23 cellular contexts compared by ENCODE assay signal in genomic region chr6:20571261-20571660, GRCh38.
"Had no signal": no experiment of that assay in that cellular context is flagged by ENCODE, and none has a peak within 500 bp of the region (broad histone marks: within the 10 kb centered on the region; RNA-seq: fewer than 3 reads in every experiment).

No MANE protein-coding gene starts in this region.

- ATAC-seq: activated T-helper 17 cell treated with anti-CD3 and anti-CD28 coated beads, Interleukin-2, amount 50 U/mL, for 72 hours; PC-3 had no signal

- FAIRE-seq: astrocyte, RCC 7860 had no signal

- H3K4me3 ChIP-seq: SK-N-MC had no signal

- H3K27ac Mint-ChIP-seq: activated CD4-positive, alpha-beta memory T cell treated with anti-CD3 and anti-CD28 coated beads, Interleukin-2, amount 10 ng/mL, durations not matched to agents 7 days and 5 days; activated CD4-positive, alpha-beta T cell treated with anti-CD3 and anti-CD28 coated beads, Interleukin-2, amount 10 ng/mL, durations not matched to agents 7 days and 5 days; activated naive CD4-positive, alpha-beta T cell treated with anti-CD3 and anti-CD28 coated beads for 36 hours; activated naive CD8-positive, alpha-beta T cell; activated T-helper 17 cell treated with anti-CD3 and anti-CD28 coated beads, Interleukin-2, amount 50 U/mL, for 72 hours; T-helper 1 cell treated with Interleukin-12 subunit alpha and Interleukin-12 subunit beta and Interleukin-4 antibody, amounts not matched to agents 30 μg/mL and 1 μg/mL, for 36 hours had no signal

- H3K27ac ChIP-seq: SK-N-MC, VCaP had no signal

- DNase-seq: activated CD4-positive, alpha-beta memory T cell treated with anti-CD3 and anti-CD28 coated beads, Interleukin-2, amount 10 ng/mL, durations not matched to agents 7 days and 5 days; activated CD4-positive, alpha-beta T cell treated with anti-CD3 and anti-CD28 coated beads, Interleukin-2, amount 10 ng/mL, durations not matched to agents 7 days and 5 days; activated CD4-positive, CD25-positive, alpha-beta regulatory T cell; activated gamma-delta T cell; activated naive CD4-positive, alpha-beta T cell treated with anti-CD3 and anti-CD28 coated beads for 36 hours; activated T-cell treated with anti-CD3 and anti-CD28 coated beads for 4 hours; activated T-cell treated with anti-CD3 and anti-CD28 coated beads, Interleukin-2, amount 50 U/mL, for 48 hours; amygdala; Karpas-422; NCI-H1436 treated with DMSO at 0.1 percent for 48 hours; NCI-H187; NCI-H2081; PC-3; SIG-M5 had no signal

- H3K4me1 Mint-ChIP-seq: central memory CD8-positive, alpha-beta T cell had no signal

- H3K4me3 Mint-ChIP-seq: activated CD4-positive, alpha-beta memory T cell treated with anti-CD3 and anti-CD28 coated beads, Interleukin-2, amount 10 ng/mL, durations not matched to agents 7 days and 5 days; activated CD4-positive, alpha-beta T cell treated with anti-CD3 and anti-CD28 coated beads, Interleukin-2, amount 10 ng/mL, durations not matched to agents 7 days and 5 days; activated naive CD4-positive, alpha-beta T cell treated with anti-CD3 and anti-CD28 coated beads for 36 hours; activated naive CD8-positive, alpha-beta T cell; activated T-helper 17 cell treated with anti-CD3 and anti-CD28 coated beads, Interleukin-2, amount 50 U/mL, for 72 hours; brain; central memory CD8-positive, alpha-beta T cell; T-helper 1 cell treated with Interleukin-12 subunit alpha and Interleukin-12 subunit beta and Interleukin-4 antibody, amounts not matched to agents 30 μg/mL and 1 μg/mL, for 36 hours had no signal

- H3K27me3 Mint-ChIP-seq: activated CD4-positive, alpha-beta memory T cell treated with anti-CD3 and anti-CD28 coated beads, Interleukin-2, amount 10 ng/mL, durations not matched to agents 7 days and 5 days; activated CD4-positive, alpha-beta T cell treated with anti-CD3 and anti-CD28 coated beads, Interleukin-2, amount 10 ng/mL, durations not matched to agents 7 days and 5 days; activated naive CD8-positive, alpha-beta T cell; activated T-helper 17 cell treated with anti-CD3 and anti-CD28 coated beads, Interleukin-2, amount 50 U/mL, for 72 hours; brain; central memory CD8-positive, alpha-beta T cell had no signal

- H3K9me3 Mint-ChIP-seq: activated CD4-positive, alpha-beta memory T cell treated with anti-CD3 and anti-CD28 coated beads, Interleukin-2, amount 10 ng/mL, durations not matched to agents 7 days and 5 days; activated CD4-positive, alpha-beta T cell treated with anti-CD3 and anti-CD28 coated beads, Interleukin-2, amount 10 ng/mL, durations not matched to agents 7 days and 5 days; activated naive CD4-positive, alpha-beta T cell treated with anti-CD3 and anti-CD28 coated beads for 36 hours; activated T-helper 17 cell treated with anti-CD3 and anti-CD28 coated beads, Interleukin-2, amount 50 U/mL, for 72 hours; central memory CD8-positive, alpha-beta T cell; T-helper 1 cell treated with Interleukin-12 subunit alpha and Interleukin-12 subunit beta and Interleukin-4 antibody, amounts not matched to agents 30 μg/mL and 1 μg/mL, for 36 hours had no signal
